In the genomic region with DNA sequence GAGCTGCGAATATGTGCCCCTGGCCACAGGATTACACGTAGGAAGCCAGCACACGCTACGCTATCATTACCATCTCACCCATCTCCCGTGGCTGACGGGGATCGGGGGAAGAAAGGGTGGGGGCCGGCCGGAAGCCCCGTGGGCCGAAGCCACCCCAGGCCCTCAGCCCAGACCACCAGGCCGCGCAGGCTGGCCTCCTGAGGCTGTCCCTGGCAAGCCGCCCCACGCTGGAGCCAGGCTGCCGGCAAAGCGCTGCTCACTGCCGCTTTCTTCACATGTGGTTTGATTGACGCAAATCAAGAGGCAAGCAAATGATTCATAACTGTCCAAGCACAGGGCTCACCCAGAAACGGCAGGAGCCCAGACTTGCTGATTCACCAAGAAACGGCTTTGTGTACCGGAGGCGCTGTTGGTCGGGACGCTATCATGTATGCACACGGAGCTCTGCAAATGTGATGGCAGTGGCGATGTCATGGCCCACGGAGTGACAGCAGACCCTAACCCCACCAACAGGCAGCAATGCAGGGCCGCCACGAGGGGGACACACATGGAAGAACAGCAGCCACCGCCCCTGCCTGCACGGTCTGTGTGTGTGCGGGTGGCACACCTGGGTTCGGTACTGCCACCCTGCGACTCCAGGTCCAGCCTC, we compare ENCODE assay signal across 8 cellular contexts.
A peak's percentile ranks its signal among the peaks of the same experiment; 100 is the strongest.
DNase-seq lines count a peak whose midpoint lies in the region; ATAC-seq and TF ChIP-seq lines count a peak whose summit lies in the region.

No MANE protein-coding gene starts in this region.

- H3K4me1 ChIP-seq in adipocyte (ENCODE audit: control insufficient read depth, insufficient read depth, low read length): peaks cover 71% of the 10 kb centered on the region
- H3K4me1 ChIP-seq in left ventricle myocardium inferior: peaks cover 60% of the 10 kb centered on the region
- peaks cover 56% of the 10 kb centered on the region for H3K4me1 ChIP-seq in skeletal muscle satellite cell (ENCODE audit: control insufficient read depth, insufficient read depth, low read length)

- H3K4me3 Mint-ChIP-seq in CD14-positive monocyte: peak overlapping the region; percentile 80 to 81

- DNase-seq in CD14-positive monocyte (ENCODE audit: low spot score) (peak; percentile 95), T follicular helper cell (ENCODE audit: low read depth) (peak; percentile 80), adipocyte (ENCODE audit: low read depth) (peak; percentile 97), left ventricle myocardium inferior (peak; percentile 78), COR-L47 (lab: John Stamatoyannopoulos, UW) (no peak), NCI-H128 (lab: John Stamatoyannopoulos, UW; ENCODE audit: unreplicated experiment) (no peak)

- no peaks in the 10 kb centered on the region for H3K9me3 ChIP-seq in adipocyte (ENCODE audit: control insufficient read depth, low read length)
- no peaks in the 10 kb centered on the region for H3K9me3 ChIP-seq in left ventricle myocardium inferior (replicated peaks)
- H3K9me3 ChIP-seq in skeletal muscle satellite cell (replicated peaks; ENCODE audit: low read length): no peaks in the 10 kb centered on the region

- H3K36me3 ChIP-seq in adipocyte (ENCODE audit: control insufficient read depth, insufficient read depth, low read length, severe bottlenecking) (no peaks in the 10 kb centered on the region), left ventricle myocardium inferior (no peaks in the 10 kb centered on the region), skeletal muscle satellite cell (ENCODE audit: insufficient read depth, low read length) (no peaks in the 10 kb centered on the region)

- no peaks in the 10 kb centered on the region for H3K27me3 ChIP-seq in adipocyte (replicated peaks; ENCODE audit: control insufficient read depth, insufficient read depth, low read length)
- H3K27me3 ChIP-seq in left ventricle myocardium inferior (ENCODE audit: low read depth): no peaks in the 10 kb centered on the region
- no peaks in the 10 kb centered on the region for H3K27me3 ChIP-seq in skeletal muscle satellite cell (ENCODE audit: control insufficient read depth, insufficient read depth, low read length)

- peaks cover 0 to 4% (median 0%) of the 10 kb centered on the region in 3 donors for H3K27me3 Mint-ChIP-seq in CD14-positive monocyte (ENCODE audit: low read depth in 3 of 3)

- TF ChIP-seq CTCF in CD14-positive monocyte (IDR thresholded peaks at IDR 0.05) (no peak), left ventricle myocardium inferior (IDR thresholded peaks at IDR 0.05; ENCODE audit: borderline replicate concordance) (peak; percentile 6)

- H3K4me2 ChIP-seq in skeletal muscle satellite cell (ENCODE audit: low read length): peak overlapping the region; percentile 71

- H3K27ac Mint-ChIP-seq in CD14-positive monocyte: peak overlapping the region; percentile 88 to 99 (median 98)

- peak overlapping the region; percentile 85 for H3K27ac ChIP-seq in left ventricle myocardium inferior (replicated peaks)

- peaks cover 25 to 41% of the 10 kb centered on the region in 2 donors for H3K36me3 Mint-ChIP-seq in CD14-positive monocyte

- H3K9me3 Mint-ChIP-seq in CD14-positive monocyte: no peaks in the 10 kb centered on the region

- H3K9ac ChIP-seq in adipocyte (ENCODE audit: low read length) (peak overlapping the region; percentile 78), skeletal muscle satellite cell (ENCODE audit: low read depth, low read length) (peak overlapping the region; percentile 84)

- intact Hi-C loops in CD14-positive monocyte (cut with micrococcal nuclease) (loop anchor here in 1 of 2 donors (10.0 kb wide), 1 partner anchor 120 kb away; no protein-coding TSS in a partner anchor), left ventricle myocardium inferior (cut with micrococcal nuclease) (no loop called here)

- ATAC-seq in HG02852 (IDR thresholded peaks at IDR 0.05; ENCODE audit: unreplicated experiment): peak; percentile 57

- H3K4me1 Mint-ChIP-seq in CD14-positive monocyte: peaks cover 72% of the 10 kb centered on the region

- H3K4me3 ChIP-seq in adipocyte (ENCODE audit: low read length) (peak overlapping the region; percentile 59), left ventricle myocardium inferior (peak overlapping the region; percentile 49), skeletal muscle satellite cell (ENCODE audit: low read length) (peak overlapping the region; percentile 61)

Comparison
In these comparisons a context has a peak if more than half of its experiments do, and no peak if none do; other contexts are left out.
1. DNase-seq: peak in CD14-positive monocyte (single experiment), T follicular helper cell (single experiment), adipocyte (single experiment) and left ventricle myocardium inferior (single experiment); none in COR-L47 (single experiment) and NCI-H128 (single experiment).
2. Peak in every context shown above with its lines, with median percentiles within 50 percentile points of each other: H3K4me3 ChIP-seq.